ENCODE assay signal across 1 cellular context in the genomic region with DNA sequence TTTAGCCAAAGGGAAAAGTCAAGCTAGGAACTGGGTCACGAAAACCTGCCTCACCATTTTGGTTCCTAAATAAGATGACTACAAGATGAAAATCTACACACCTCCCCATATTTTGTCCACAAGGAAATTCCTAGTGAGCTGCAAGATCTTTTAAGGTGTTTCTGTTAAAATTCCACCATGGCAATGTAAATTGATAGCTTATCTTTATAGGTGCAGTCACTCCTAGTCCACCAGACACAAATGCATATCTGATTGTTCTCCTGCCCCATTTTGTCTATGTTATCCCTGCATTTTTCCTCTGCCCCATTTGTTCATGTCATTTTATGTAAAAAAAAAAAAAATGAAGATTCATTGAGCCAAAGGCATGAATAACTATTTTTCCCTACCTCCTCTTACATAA.
TF ChIP-seq lines count a peak whose summit lies in the region.

No MANE protein-coding gene starts in this region.

TF ChIP-seq in K562, 482 proteins besides CTCF, POLR2A, EP300 and RAD21:
- TF ChIP-seq ARID1B (IDR thresholded peaks at IDR 0.05) = peak; percentile 40; the same call in 1 of the 2 replicates
- peak; percentile 59 for TF ChIP-seq DPF2 (IDR thresholded peaks at IDR 0.05)
- peak; percentile 63 for TF ChIP-seq CBFA2T3 (IDR thresholded peaks at IDR 0.05)
- peak; percentile 35; the same call in 1 of the 2 replicates for TF ChIP-seq TEAD4 (IDR thresholded peaks at IDR 0.05; ENCODE audit: low read length)
- no peak for TF ChIP-seq TEAD4 (CRISPR knock-in tag; IDR thresholded peaks at IDR 0.05; ENCODE audit: borderline replicate concordance)
- no peak for TF ChIP-seq ZZZ3 (IDR thresholded peaks at IDR 0.05)
- TF ChIP-seq CBFA2T2 (conservative IDR thresholded peaks at IDR 0.05) = peak; percentile 30
- TF ChIP-seq TAL1 (IDR thresholded peaks at IDR 0.05) = peak; percentile 37; the same call in 1 of the 2 replicates
- no peak for TF ChIP-seq SREBF1 (IDR thresholded peaks at IDR 0.05; ENCODE audit: borderline replicate concordance, low read depth, low read length)
- TF ChIP-seq SLC30A9 (CRISPR knock-in tag; IDR thresholded peaks at IDR 0.05) = no peak
- 0 out of 2 replicates have a peak, but pooled peaks have one; percentile 20 for TF ChIP-seq SMARCA4 (IDR thresholded peaks at IDR 0.05)
- peak; percentile 44; the same call in 1 of the 2 replicates for TF ChIP-seq ZEB2 (IDR thresholded peaks at IDR 0.05)
